Comparison of ENCODE assay signal across 3 cellular contexts in the genomic region with DNA sequence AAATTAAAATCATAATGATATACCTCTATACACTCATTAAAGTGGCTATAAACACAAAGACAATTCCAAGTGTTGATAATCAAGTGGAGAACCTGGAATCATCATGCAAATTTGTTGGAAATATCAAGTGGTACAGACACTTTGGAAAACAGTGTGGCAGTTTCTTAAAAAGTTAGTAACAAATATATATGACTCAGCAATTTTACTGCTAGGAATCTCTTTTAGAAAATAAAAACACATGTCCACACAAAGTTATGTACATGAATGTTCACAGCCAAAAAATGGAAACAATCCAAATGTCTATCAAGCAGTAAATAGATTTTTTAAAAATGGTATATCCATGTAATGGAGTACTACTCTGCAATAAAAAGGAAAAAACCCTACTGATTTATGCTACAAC.
TF ChIP-seq lines count a peak whose summit lies in the region.

No MANE protein-coding gene starts in this region.

TF ChIP-seq in A549, 52 proteins besides CTCF, POLR2A, EP300 and RAD21:
- peak; percentile 79 for TF ChIP-seq NFE2L2 (conservative IDR thresholded peaks at IDR 0.05; ENCODE audit: low read length)
- TF ChIP-seq SREBF2 (IDR thresholded peaks at IDR 0.05), result no peak
- peak; percentile 94 for TF ChIP-seq MAFK (IDR thresholded peaks at IDR 0.05; ENCODE audit: partially characterized antibody)
- TF ChIP-seq, protein P1, sequence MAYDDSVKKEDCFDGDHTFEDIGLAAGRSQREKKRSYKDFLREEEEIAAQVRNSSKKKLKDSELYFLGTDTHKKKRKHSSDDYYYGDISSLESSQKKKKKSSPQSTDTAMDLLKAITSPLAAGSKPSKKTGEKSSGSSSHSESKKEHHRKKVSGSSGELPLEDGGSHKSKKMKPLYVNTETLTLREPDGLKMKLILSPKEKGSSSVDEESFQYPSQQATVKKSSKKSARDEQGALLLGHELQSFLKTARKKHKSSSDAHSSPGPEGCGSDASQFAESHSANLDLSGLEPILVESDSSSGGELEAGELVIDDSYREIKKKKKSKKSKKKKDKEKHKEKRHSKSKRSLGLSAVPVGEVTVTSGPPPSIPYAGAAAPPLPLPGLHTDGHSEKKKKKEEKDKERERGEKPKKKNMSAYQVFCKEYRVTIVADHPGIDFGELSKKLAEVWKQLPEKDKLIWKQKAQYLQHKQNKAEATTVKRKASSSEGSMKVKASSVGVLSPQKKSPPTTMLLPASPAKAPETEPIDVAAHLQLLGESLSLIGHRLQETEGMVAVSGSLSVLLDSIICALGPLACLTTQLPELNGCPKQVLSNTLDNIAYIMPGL (CRISPR knock-in tag; IDR thresholded peaks at IDR 0.05; ENCODE audit: borderline replicate concordance), result no peak
TF ChIP-seq in A549: peak in this region for 2.

TF ChIP-seq in IMR-90, 13 proteins besides CTCF, POLR2A, EP300 and RAD21:
- TF ChIP-seq, protein P2, sequence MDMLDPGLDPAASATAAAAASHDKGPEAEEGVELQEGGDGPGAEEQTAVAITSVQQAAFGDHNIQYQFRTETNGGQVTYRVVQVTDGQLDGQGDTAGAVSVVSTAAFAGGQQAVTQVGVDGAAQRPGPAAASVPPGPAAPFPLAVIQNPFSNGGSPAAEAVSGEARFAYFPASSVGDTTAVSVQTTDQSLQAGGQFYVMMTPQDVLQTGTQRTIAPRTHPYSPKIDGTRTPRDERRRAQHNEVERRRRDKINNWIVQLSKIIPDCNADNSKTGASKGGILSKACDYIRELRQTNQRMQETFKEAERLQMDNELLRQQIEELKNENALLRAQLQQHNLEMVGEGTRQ (IDR thresholded peaks at IDR 0.05; ENCODE audit: low read depth, low read length), result no peak
- peak; percentile 87 for TF ChIP-seq NFE2L2 (IDR thresholded peaks at IDR 0.05; ENCODE audit: low read depth, low read length)
- peak; percentile 94 for TF ChIP-seq MAFK (IDR thresholded peaks at IDR 0.05; ENCODE audit: low read depth, low read length)
- TF ChIP-seq RCOR1 (IDR thresholded peaks at IDR 0.05; ENCODE audit: insufficient replicate concordance, low read length), result no peak

TF ChIP-seq in H1, 55 proteins besides CTCF, POLR2A, EP300 and RAD21:
- no peak for TF ChIP-seq TAF7 (optimal IDR thresholded peaks at IDR 0.05; ENCODE audit: borderline replicate concordance, low read depth, low read length)
- no peak for TF ChIP-seq GABPA (IDR thresholded peaks at IDR 0.05; ENCODE audit: borderline replicate concordance, insufficient read depth, low read length)
- TF ChIP-seq, protein P3, sequence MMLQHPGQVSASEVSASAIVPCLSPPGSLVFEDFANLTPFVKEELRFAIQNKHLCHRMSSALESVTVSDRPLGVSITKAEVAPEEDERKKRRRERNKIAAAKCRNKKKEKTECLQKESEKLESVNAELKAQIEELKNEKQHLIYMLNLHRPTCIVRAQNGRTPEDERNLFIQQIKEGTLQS (IDR thresholded peaks at IDR 0.05; ENCODE audit: insufficient read depth, low read depth, low read length), result no peak
- TF ChIP-seq MAFK (IDR thresholded peaks at IDR 0.05; ENCODE audit: low read depth, low read length), result peak; percentile 76; the same call in 1 of the 2 replicates
- TF ChIP-seq CBX8 (IDR thresholded peaks at IDR 0.05; ENCODE audit: borderline replicate concordance, low read depth, low read length), result no peak
- TF ChIP-seq RFX5 (IDR thresholded peaks at IDR 0.05; ENCODE audit: borderline replicate concordance, low read depth, low read length), result no peak
- no peak for TF ChIP-seq SUZ12 (IDR thresholded peaks at IDR 0.05; ENCODE audit: low read length)
- TF ChIP-seq NANOG (IDR thresholded peaks at IDR 0.05; ENCODE audit: insufficient read depth, low read depth, low read length, poor library complexity, severe bottlenecking), result no peak
- TF ChIP-seq EGR1 (IDR thresholded peaks at IDR 0.05; ENCODE audit: borderline replicate concordance, low read depth, low read length), result no peak
- TF ChIP-seq POU5F1 (IDR thresholded peaks at IDR 0.05; ENCODE audit: low read depth, low read length), result no peak
- TF ChIP-seq CHD1 (IDR thresholded peaks at IDR 0.05; ENCODE audit: low read depth, low read length), result no peak
- no peak for TF ChIP-seq NRF1 (IDR thresholded peaks at IDR 0.05; ENCODE audit: low read depth, low read length)
- TF ChIP-seq RBBP5 (IDR thresholded peaks at IDR 0.05; ENCODE audit: borderline replicate concordance, low read depth, low read length), result no peak
- peak; percentile 81 for TF ChIP-seq BACH1 (IDR thresholded peaks at IDR 0.05; ENCODE audit: low read length)
- TF ChIP-seq SIRT6 (IDR thresholded peaks at IDR 0.05; ENCODE audit: low read length), result no peak
